In the genomic region with DNA sequence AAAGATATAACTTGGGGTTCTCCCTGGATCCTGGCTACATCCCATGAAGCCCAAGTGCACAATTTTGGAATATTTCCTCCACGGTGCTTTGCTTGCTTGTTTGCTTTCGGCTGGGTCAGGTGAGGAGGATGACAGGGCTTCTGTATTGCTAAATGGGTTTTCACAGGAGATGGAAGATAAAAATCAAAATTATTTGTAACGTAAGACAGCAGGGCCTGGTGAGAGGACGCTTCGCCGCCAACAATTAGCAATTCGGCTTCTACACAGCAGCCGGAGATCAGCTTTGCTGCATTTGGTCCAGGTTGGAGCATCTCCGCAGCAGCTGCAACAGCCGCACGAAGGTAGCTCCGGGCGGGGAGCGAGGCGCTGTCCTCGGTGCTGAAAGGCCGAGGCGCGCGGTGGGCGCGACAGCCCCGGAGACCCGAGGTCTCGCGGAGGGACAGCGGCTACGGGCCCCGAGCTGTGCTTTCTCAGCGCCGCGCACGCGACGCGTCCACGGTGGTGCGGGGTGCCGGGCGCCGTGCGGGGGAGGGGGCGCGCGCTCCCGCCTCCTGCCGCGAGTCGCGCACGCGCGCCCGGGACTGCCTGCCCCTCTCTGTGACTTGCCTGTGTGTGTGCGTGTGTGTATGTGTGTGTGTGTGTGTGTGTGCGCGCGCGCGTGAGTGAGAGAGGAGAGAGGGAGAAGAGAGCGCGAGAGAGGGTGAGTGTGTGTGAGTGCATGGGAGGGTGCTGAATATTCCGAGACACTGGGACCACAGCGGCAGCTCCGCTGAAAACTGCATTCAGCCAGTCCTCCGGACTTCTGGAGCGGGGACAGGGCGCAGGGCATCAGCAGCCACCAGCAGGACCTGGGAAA, we compare ENCODE assay signal across 9 cellular contexts. TPM values are rescaled to one million over a fixed set of nuclear protein-coding genes. Genes with fewer than 3 reads are reported as not detected.
DNase-seq lines count a peak whose midpoint lies in the region; ATAC-seq, FAIRE-seq and TF ChIP-seq lines count a peak whose summit lies in the region.
"Had no signal": no experiment of that assay in that cellular context is flagged by ENCODE, and none has a peak within 500 bp of the region (broad histone marks: within the 10 kb centered on the region; RNA-seq: fewer than 3 reads in every experiment).

Gene GRIA2 (plus strand): TSS at position 703 of the 856 bp plus-strand sequence. CDS start 315 bp downstream, outside the sequence.

- no peak within 1 kb of the TSS for H3K9ac ChIP-seq in kidney (ENCODE audit: low read length in 2 of 2)

- no peaks in the 10 kb centered on the region for H3K36me3 Mint-ChIP-seq in CD8-positive, alpha-beta T cell
- H3K36me3 Mint-ChIP-seq: activated naive CD8-positive, alpha-beta T cell had no signal

- no peaks in the 10 kb centered on the region for H3K9me3 ChIP-seq in kidney (ENCODE audit: control insufficient read depth in 1 of 2, low read length in 2 of 2)
- H3K9me3 ChIP-seq in CD8-positive, alpha-beta T cell (ENCODE audit: low read length) = no peaks in the 10 kb centered on the region

- ATAC-seq in GM21786 (IDR thresholded peaks at IDR 0.05; ENCODE audit: unreplicated experiment) (peak; percentile 54), GM21825 (IDR thresholded peaks at IDR 0.05; ENCODE audit: unreplicated experiment) (no peak)
- ATAC-seq in stimulated activated naive CD8-positive, alpha-beta T cell treated with anti-CD3 and anti-CD28 coated beads, Interleukin-15, amount 100 ng/mL, for 72 hours = peak; percentile 45
- no peak for ATAC-seq in CD8-positive, alpha-beta T cell

- no peak within 1 kb of the TSS for H3K27ac ChIP-seq in kidney (ENCODE audit: low read depth in 2 of 2, low read length in 2 of 2)
- no peak within 1 kb of the TSS for H3K27ac ChIP-seq in CD8-positive, alpha-beta T cell (ENCODE audit: low read depth, low read length)

- H3K36me3 ChIP-seq in kidney (ENCODE audit: control insufficient read depth in 1 of 2, insufficient read depth in 2 of 2, low read length in 2 of 2) = no peaks in the 10 kb centered on the region
- no peaks in the 10 kb centered on the region for H3K36me3 ChIP-seq in CD8-positive, alpha-beta T cell (ENCODE audit: insufficient read depth, low read length)

- peaks cover 6% of the 10 kb centered on the region for H3K4me1 Mint-ChIP-seq in stimulated activated naive CD8-positive, alpha-beta T cell treated with anti-CD3 and anti-CD28 coated beads, Interleukin-15, amount 100 ng/mL, for 72 hours
- no peaks in the 10 kb centered on the region for H3K4me1 Mint-ChIP-seq in CD8-positive, alpha-beta T cell (ENCODE audit: low read depth)

- TF ChIP-seq CTCF in kidney (IDR thresholded peaks at IDR 0.05; ENCODE audit: borderline replicate concordance, extremely low read depth, insufficient read depth) = no peak
- no peak for TF ChIP-seq CTCF in CD8-positive, alpha-beta T cell (IDR thresholded peaks at IDR 0.05)

- no peak for FAIRE-seq in kidney (lab: Jason Lieb, UNC)

- DNase-seq in ACHN (peak; percentile 74), NCI-H524 (lab: John Stamatoyannopoulos, UW) (peak; percentile 63 to 66), cerebellar cortex (ENCODE audit: low spot score) (peak; percentile 82), kidney (peak; percentile 79)
- DNase-seq in stimulated activated naive CD8-positive, alpha-beta T cell treated with anti-CD3 and anti-CD28 coated beads, Interleukin-15, amount 100 ng/mL, for 72 hours = peak; percentile 10 to 17
- DNase-seq in CD8-positive, alpha-beta T cell = no peak

- peaks cover 9 to 15% of the 10 kb centered on the region in 2 donors for H3K9me3 Mint-ChIP-seq in stimulated activated naive CD8-positive, alpha-beta T cell treated with anti-CD3 and anti-CD28 coated beads, Interleukin-15, amount 100 ng/mL, for 72 hours
- peaks cover 5% of the 10 kb centered on the region for H3K9me3 Mint-ChIP-seq in CD8-positive, alpha-beta T cell

- no peak within 1 kb of the TSS for H3K27ac Mint-ChIP-seq in stimulated activated naive CD8-positive, alpha-beta T cell treated with anti-CD3 and anti-CD28 coated beads, Interleukin-15, amount 100 ng/mL, for 72 hours
- H3K27ac Mint-ChIP-seq in CD8-positive, alpha-beta T cell = no peak within 1 kb of the TSS
- H3K27ac Mint-ChIP-seq: activated naive CD8-positive, alpha-beta T cell had no signal

- POLR2A ChIA-PET in CD8-positive, alpha-beta T cell (lab: Charles Lee) = no interaction called here

- H3K4me1 ChIP-seq in kidney (ENCODE audit: control insufficient read depth in 1 of 2, insufficient read depth in 1 of 2, low read depth in 1 of 2, low read length in 2 of 2) = peaks cover 0 to 2% of the 10 kb centered on the region in 2 donors
- H3K4me1 ChIP-seq in CD8-positive, alpha-beta T cell (ENCODE audit: insufficient read depth, low read length) = no peaks in the 10 kb centered on the region

- H3K27me3 Mint-ChIP-seq in stimulated activated naive CD8-positive, alpha-beta T cell treated with anti-CD3 and anti-CD28 coated beads, Interleukin-15, amount 100 ng/mL, for 72 hours = peaks cover 42% of the 10 kb centered on the region
- H3K27me3 Mint-ChIP-seq in CD8-positive, alpha-beta T cell (ENCODE audit: low read depth) = peaks cover 32% of the 10 kb centered on the region

- CTCF ChIA-PET in CD8-positive, alpha-beta T cell (lab: Charles Lee) = no interaction called here

- H3K27me3 ChIP-seq in CD8-positive, alpha-beta T cell (ENCODE audit: insufficient read depth, low read length) = peaks cover 6% of the 10 kb centered on the region

- in situ Hi-C loops in ACHN (cut with HindIII; ENCODE audit: low pct_ligation_motif_present, low pct_unique_long_range_greater_than_20kb, low sequenced_read_pairs) = no loop called here

- no peak within 1 kb of the TSS for H3K4me3 Mint-ChIP-seq in stimulated activated naive CD8-positive, alpha-beta T cell treated with anti-CD3 and anti-CD28 coated beads, Interleukin-15, amount 100 ng/mL, for 72 hours
- no peak within 1 kb of the TSS for H3K4me3 Mint-ChIP-seq in CD8-positive, alpha-beta T cell
- H3K4me3 Mint-ChIP-seq: activated naive CD8-positive, alpha-beta T cell had no signal

- peak within 1 kb of the TSS in 1 of 2 donors; percentile 33 for H3K4me3 ChIP-seq in kidney (ENCODE audit: low read length in 2 of 2)
- no peak within 1 kb of the TSS for H3K4me3 ChIP-seq in CD8-positive, alpha-beta T cell (ENCODE audit: low read depth, low read length)

- intact Hi-C loops in kidney (cut with DNase I) = no loop called here
- intact Hi-C loops in CD8-positive, alpha-beta T cell (cut with DNase I, micrococcal nuclease) = no loop called here

RNA-seq across cellular contexts. Expression of gene GRIA2, which starts in this region (rescaled TPM):
- 0.54 TPM for total RNA-seq in kidney
- 0.80 TPM for polyA plus RNA-seq in kidney (ENCODE audit: insufficient read depth, low read depth, low replicate concordance)
- not detected for total RNA-seq in CD8-positive, alpha-beta T cell

Comparison
In these comparisons a context has a peak if more than half of its experiments do, and no peak if none do; other contexts are left out.
1. Peak in DNase-seq in kidney; RNA of the gene not detected or under 1 TPM.
2. DNase-seq: peak in ACHN (single experiment), NCI-H524 (2 of 2), cerebellar cortex (single experiment) and stimulated activated naive CD8-positive, alpha-beta T cell treated with anti-CD3 and anti-CD28 coated beads, Interleukin-15, amount 100 ng/mL, for 72 hours (2 of 2); none in CD8-positive, alpha-beta T cell (0 of 7).
3. ATAC-seq: peak in GM21786 (single experiment) and stimulated activated naive CD8-positive, alpha-beta T cell treated with anti-CD3 and anti-CD28 coated beads, Interleukin-15, amount 100 ng/mL, for 72 hours (single experiment); none in GM21825 (single experiment) and CD8-positive, alpha-beta T cell (single experiment).